In genomic region chr15:52698514-52698913, GRCh38 we compare ENCODE assay signal across 25 cellular contexts.
"Had no signal": no experiment of that assay in that cellular context is flagged by ENCODE, and none has a peak within 500 bp of the region (broad histone marks: within the 10 kb centered on the region; RNA-seq: fewer than 3 reads in every experiment).

No MANE protein-coding gene starts in this region.

- H2AFZ ChIP-seq: hepatocyte, neural progenitor cell had no signal

- H3K4me2 ChIP-seq: hepatocyte had no signal

- H3K9ac ChIP-seq: neural progenitor cell, parathyroid adenoma had no signal

- ATAC-seq: gastrocnemius medialis; heart left ventricle; left lobe of liver; naive thymus-derived CD4-positive, alpha-beta T cell; right lobe of liver; stimulated activated naive CD8-positive, alpha-beta T cell treated with anti-CD3 and anti-CD28 coated beads, Interleukin-15, amount 100 ng/mL, for 72 hours had no signal

- H3K9me3 ChIP-seq: esophagus muscularis mucosa, gastrocnemius medialis, heart left ventricle, right lobe of liver, suprapubic skin, transverse colon, vagina had no signal

- H3K27me3 ChIP-seq: esophagus muscularis mucosa, gastrocnemius medialis, heart left ventricle, hepatocyte, neural progenitor cell, right lobe of liver, suprapubic skin, transverse colon, vagina had no signal

- H3K79me2 ChIP-seq: hepatocyte, parathyroid adenoma had no signal

- H3K4me1 ChIP-seq: esophagus muscularis mucosa, gastrocnemius medialis, heart left ventricle, suprapubic skin, vagina had no signal

- H3K36me3 ChIP-seq: esophagus muscularis mucosa, gastrocnemius medialis, heart left ventricle, neural progenitor cell, right lobe of liver, suprapubic skin, transverse colon, vagina had no signal

- DNase-seq: dermis blood vessel endothelial cell; effector memory CD4-positive, alpha-beta T cell; gastrocnemius medialis; heart left ventricle; kidney; mesendoderm; midbrain; naive thymus-derived CD4-positive, alpha-beta T cell; right lobe of liver; small intestine; stimulated activated CD4-positive, alpha-beta T cell treated with anti-CD3 and anti-CD28 coated beads, Interleukin-12 subunit alpha, Interleukin-12 subunit beta, amount 100 ng/mL, for 4 hours; stimulated activated CD4-positive, alpha-beta T cell treated with anti-CD3 and anti-CD28 coated beads, Interleukin-1b, Interleukin-23, amount 100 ng/mL, for 48 hours; stimulated activated CD4-positive, alpha-beta T cell treated with anti-CD3 and anti-CD28 coated beads, Interleukin-4, amount 100 ng/mL, for 1 hour; stimulated activated CD8-positive, alpha-beta memory T cell treated with anti-CD3 and anti-CD28 coated beads, Interleukin-4, amount 100 ng/mL, for 48 hours; stimulated activated naive CD4-positive, alpha-beta T cell; stimulated activated naive CD8-positive, alpha-beta T cell treated with anti-CD3 and anti-CD28 coated beads, Interleukin-15, amount 100 ng/mL, for 72 hours; transverse colon had no signal

- H3K27ac ChIP-seq: coronary artery, esophagus muscularis mucosa, gastrocnemius medialis, heart left ventricle, hepatocyte, neural progenitor cell, right lobe of liver, suprapubic skin, vagina had no signal

- H3K4me3 ChIP-seq: coronary artery, esophagus muscularis mucosa, gastrocnemius medialis, heart left ventricle, hepatocyte, neural progenitor cell, right lobe of liver, suprapubic skin, transverse colon, vagina had no signal
